ENCODE assay signal across 8 cellular contexts in the genomic region with DNA sequence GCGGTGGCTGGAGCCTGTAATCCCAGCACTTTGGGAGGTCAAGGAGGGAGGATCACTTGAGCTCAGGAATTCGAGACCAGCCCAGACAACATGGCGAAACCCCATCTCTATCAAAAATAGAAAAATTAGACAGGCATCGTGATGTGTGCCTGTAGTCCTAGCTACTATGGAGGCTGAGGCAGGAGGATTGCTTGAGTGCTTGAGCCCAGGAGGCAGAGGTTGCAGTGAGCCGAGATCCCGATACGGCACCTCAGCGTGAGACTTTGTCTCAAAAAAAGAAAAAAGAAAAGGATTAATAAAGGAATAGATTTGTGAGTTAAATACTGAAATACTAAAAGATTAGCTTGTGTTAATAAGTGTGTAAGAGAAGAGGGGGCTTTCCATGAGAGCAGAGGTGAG. TPM values are rescaled to one million over a fixed set of nuclear protein-coding genes. Genes with fewer than 3 reads are reported as not detected.
DNase-seq lines count a peak whose midpoint lies in the region; ATAC-seq and TF ChIP-seq lines count a peak whose summit lies in the region.

No MANE protein-coding gene starts in this region.

- DNase-seq in Panc1 (ENCODE audit: low read depth, low spot score) (no peak), epithelial cell of prostate (ENCODE audit: low read depth, low spot score) (no peak), kidney tubule cell (ENCODE audit: low spot score) (no peak), activated gamma-delta T cell (lab: John Stamatoyannopoulos, UW) (no peak), NCI-H2171 treated with DMSO at 0.1 percent for 48 hours (lab: John Stamatoyannopoulos, UW) (no peak), NCI-H146 treated with DMSO at 0.1 percent for 48 hours (lab: John Stamatoyannopoulos, UW; ENCODE audit: unreplicated experiment) (no peak)

- H3K27ac ChIP-seq in Panc1 (ENCODE audit: low read length): 0 out of 2 replicates have a peak overlapping the region, but pooled peaks have one; percentile 36
- H3K27ac ChIP-seq in epithelial cell of prostate: peak overlapping the region; percentile 43
- H3K27ac ChIP-seq in parathyroid adenoma: peak overlapping the region; percentile 74

- H3K36me3 ChIP-seq in Panc1 (ENCODE audit: control insufficient read depth, insufficient read depth, low read length) (no peaks in the 10 kb centered on the region), parathyroid adenoma (ENCODE audit: control insufficient read depth, insufficient read depth, low read length) (no peaks in the 10 kb centered on the region)

- peak; percentile 3 for ATAC-seq in GM18498 (IDR thresholded peaks at IDR 0.05; ENCODE audit: unreplicated experiment)
- no peak for ATAC-seq in Panc1

- POLR2A ChIA-PET in Panc1 (lab: Charles Lee): no interaction called here

- BruUV-seq in Panc1 (replicated peaks; lab: Mats Ljungman, UMichigan): no TSS peak

- CTCF ChIA-PET in Panc1 (lab: Charles Lee): no interaction called here

- H3K4me3 ChIP-seq in Panc1 (ENCODE audit: low read depth in 2 of 2, low read length in 2 of 2) (peak overlapping the region in 1 of 2 experiments; percentile 35; a peak in 2 of 4 replicates), parathyroid adenoma (ENCODE audit: low read depth, low read length) (peak overlapping the region; percentile 37)

- no peaks in the 10 kb centered on the region for H3K4me1 ChIP-seq in Panc1 (ENCODE audit: control insufficient read depth, insufficient read depth, low read length)
- H3K4me1 ChIP-seq in parathyroid adenoma: no peaks in the 10 kb centered on the region

- intact Hi-C loops in Panc1 (cut with micrococcal nuclease; ENCODE audit: unreplicated experiment): no loop called here

- in situ Hi-C loops in Panc1 (cut with HindIII; ENCODE audit: low pct_unique_long_range_greater_than_20kb, low sequenced_read_pairs): no loop called here

- TF ChIP-seq CTCF in Panc1 (IDR thresholded peaks at IDR 0.05): no peak
- TF ChIP-seq CTCF in parathyroid adenoma (IDR thresholded peaks at IDR 0.05): no peak

- H3K9me3 ChIP-seq in Panc1 (ENCODE audit: control insufficient read depth, insufficient read depth, low read depth, low read length) (no peaks in the 10 kb centered on the region), parathyroid adenoma (ENCODE audit: control insufficient read depth, low read length) (no peaks in the 10 kb centered on the region)

- H3K9ac ChIP-seq in parathyroid adenoma: no peak overlapping the region

- peak overlapping the region; percentile 64 for H3K4me2 ChIP-seq in parathyroid adenoma (ENCODE audit: low read length)

- no peaks in the 10 kb centered on the region for H3K27me3 ChIP-seq in Panc1 (ENCODE audit: control insufficient read depth, insufficient read depth, low read length)
- no peaks in the 10 kb centered on the region for H3K27me3 ChIP-seq in parathyroid adenoma (ENCODE audit: control insufficient read depth, insufficient read depth, low read length)

- no peaks in the 10 kb centered on the region for H3K79me2 ChIP-seq in parathyroid adenoma

- H2AFZ ChIP-seq in parathyroid adenoma: peak overlapping the region; percentile 94

RNA-seq across cellular contexts. Expression of a gene that starts 29.4 kb away (rescaled TPM):
- total RNA-seq in Panc1 (2021; ENCODE audit: unreplicated experiment): 0.28 TPM
- not detected for polyA plus RNA-seq in Panc1 (2012; ENCODE audit: insufficient read length)

RNA-seq across cellular contexts. Expression of a gene that starts 40.0 kb away (rescaled TPM):
- total RNA-seq in Panc1 (2021; ENCODE audit: unreplicated experiment): 537 TPM
- 384 TPM for polyA plus RNA-seq in Panc1 (2012; ENCODE audit: insufficient read length)
